29 cellular contexts compared by ENCODE assay signal in the genomic region with DNA sequence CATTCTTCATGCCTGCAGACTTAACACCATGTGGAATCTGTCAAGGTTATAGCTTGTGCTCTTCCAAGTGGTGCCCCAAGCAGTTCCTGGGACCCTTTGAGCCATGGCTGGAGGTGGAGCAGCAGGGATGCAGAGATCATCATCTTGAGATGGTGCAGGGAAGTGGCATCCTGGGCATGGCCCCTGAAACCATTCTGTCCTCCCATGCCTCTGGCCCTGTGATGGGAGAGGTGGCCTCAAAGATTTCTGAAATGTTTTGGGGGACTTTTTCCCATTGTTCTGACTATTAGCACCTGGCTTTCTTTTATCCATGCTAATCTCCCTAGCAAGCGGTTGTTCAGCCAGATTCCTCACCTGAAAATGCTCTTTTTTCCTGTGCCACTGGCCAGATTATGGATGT. TPM values are rescaled to one million over a fixed set of nuclear protein-coding genes. Genes with fewer than 3 reads are reported as not detected.
"Had no signal": no experiment of that assay in that cellular context is flagged by ENCODE, and none has a peak within 500 bp of the region (broad histone marks: within the 10 kb centered on the region; RNA-seq: fewer than 3 reads in every experiment).

No MANE protein-coding gene starts in this region.

- H3K36me3 Mint-ChIP-seq: activated naive CD4-positive, alpha-beta T cell treated with anti-CD3 and anti-CD28 coated beads, Interleukin-2, amount 10 ng/mL, durations not matched to agents 7 days and 5 days; activated naive CD4-positive, alpha-beta T cell treated with anti-CD3 and anti-CD28 coated beads, Interleukin-2, amount 50 U/mL, for 72 hours; activated naive CD8-positive, alpha-beta T cell treated with anti-CD3 and anti-CD28 coated beads, Interleukin-2, amount 10 ng/mL, durations not matched to agents 7 days and 5 days; brain had no signal

- H3K4me3 ChIP-seq: ascending aorta, breast epithelium, cardiac muscle cell, colonic mucosa had no signal

- H3K27ac ChIP-seq: ascending aorta, breast epithelium, cardiac muscle cell, colonic mucosa, WERI-Rb-1 had no signal

- H3K4me3 Mint-ChIP-seq: activated B cell treated with CpG ODN at 0.5 μM for 24 hours; activated CD8-positive, alpha-beta T cell treated with anti-CD3 and anti-CD28 coated beads for 36 hours; activated naive CD4-positive, alpha-beta T cell treated with anti-CD3 and anti-CD28 coated beads, Interleukin-2, amount 10 ng/mL, durations not matched to agents 7 days and 5 days; activated naive CD8-positive, alpha-beta T cell treated with anti-CD3 and anti-CD28 coated beads, Interleukin-2, amount 10 ng/mL, durations not matched to agents 7 days and 5 days; activated T-cell treated with anti-CD3 and anti-CD28 coated beads, Interleukin-2, amount 50 U/mL, for 4 hours; brain; T-helper 17 cell; T-helper 2 cell treated with Interferon-gamma antibody and Interleukin-4, amounts not matched to agents 5 μg/mL and 100 μg/mL, for 36 hours had no signal

- H3K9me3 Mint-ChIP-seq: activated naive CD4-positive, alpha-beta T cell treated with anti-CD3 and anti-CD28 coated beads, Interleukin-2, amount 10 ng/mL, durations not matched to agents 7 days and 5 days; activated T-cell treated with anti-CD3 and anti-CD28 coated beads, Interleukin-2, amount 50 U/mL, for 4 hours; activated T-helper 2 cell treated with anti-CD3 and anti-CD28 coated beads, Interferon-gamma antibody, Interleukin-2, Interleukin-4, amounts not matched to agents 10 μg/mL and 5 μg/mL and 100 μg/mL, durations not matched to agents 14 hours and 24 hours and 36 hours; T-helper 2 cell treated with Interferon-gamma antibody and Interleukin-4, amounts not matched to agents 5 μg/mL and 100 μg/mL, for 36 hours had no signal

- H3K36me3 ChIP-seq: ascending aorta, breast epithelium, cardiac muscle cell, colonic mucosa, WERI-Rb-1 had no signal

- H3K4me1 ChIP-seq: ascending aorta, breast epithelium, colonic mucosa had no signal

- H3K27me3 ChIP-seq: ascending aorta, breast epithelium, cardiac muscle cell, colonic mucosa had no signal

- DNase-seq: activated B cell treated with CpG ODN at 0.5 μM for 24 hours; activated CD4-positive, alpha-beta T cell treated with anti-CD3 and anti-CD28 coated beads for 48 hours; activated CD4-positive, alpha-beta T cell treated with anti-CD3 and anti-CD28 coated beads, Interleukin-2, amount 50 U/mL, for 1 hour; activated CD4-positive, alpha-beta T cell treated with anti-CD3 and anti-CD28 coated beads, Interleukin-2, amount 50 U/mL, for 48 hours; activated CD8-positive, alpha-beta memory T cell treated with anti-CD3 and anti-CD28 coated beads for 24 hours; activated CD8-positive, alpha-beta T cell treated with anti-CD3 and anti-CD28 coated beads for 36 hours; activated effector memory CD4-positive, alpha-beta T cell treated with anti-CD3 and anti-CD28 coated beads, Interleukin-2, amount 50 U/mL, for 16 hours; activated naive CD4-positive, alpha-beta T cell treated with anti-CD3 and anti-CD28 coated beads, Interleukin-2, amount 10 ng/mL, durations not matched to agents 7 days and 5 days; activated naive CD8-positive, alpha-beta T cell treated with anti-CD3 and anti-CD28 coated beads, Interleukin-2, amount 10 ng/mL, durations not matched to agents 7 days and 5 days; activated T-cell treated with anti-CD3 and anti-CD28 coated beads, Interleukin-2, amount 50 U/mL, for 4 hours; central memory CD4-positive, alpha-beta T cell; cerebellar nuclear complex; colonic mucosa; effector CD8-positive, alpha-beta T cell; foreskin fibroblast; T-helper 1 cell; T-helper 17 cell; T1000; WERI-Rb-1 had no signal

- H3K9me3 ChIP-seq: ascending aorta, colonic mucosa had no signal

- ATAC-seq: activated CD4-positive, CD25-positive, alpha-beta regulatory T cell treated with anti-CD3 and anti-CD28 coated beads, Interleukin-2, amount 50 U/mL, for 24 hours; activated CD8-positive, alpha-beta T cell treated with anti-CD3 and anti-CD28 coated beads for 36 hours; activated naive CD4-positive, alpha-beta T cell treated with anti-CD3 and anti-CD28 coated beads, Interleukin-2, amount 50 U/mL, for 72 hours; activated T-cell treated with anti-CD3 and anti-CD28 coated beads, Interleukin-2, amount 50 U/mL, for 4 hours; esophagus mucosa; T-helper 17 cell had no signal

- H3K4me1 Mint-ChIP-seq: activated naive CD4-positive, alpha-beta T cell treated with anti-CD3 and anti-CD28 coated beads, Interleukin-2, amount 10 ng/mL, durations not matched to agents 7 days and 5 days; activated naive CD8-positive, alpha-beta T cell treated with anti-CD3 and anti-CD28 coated beads, Interleukin-2, amount 10 ng/mL, durations not matched to agents 7 days and 5 days had no signal

- H3K27ac Mint-ChIP-seq: activated B cell treated with CpG ODN at 0.5 μM for 24 hours; activated CD8-positive, alpha-beta T cell treated with anti-CD3 and anti-CD28 coated beads for 36 hours; activated naive CD4-positive, alpha-beta T cell treated with anti-CD3 and anti-CD28 coated beads, Interleukin-2, amount 10 ng/mL, durations not matched to agents 7 days and 5 days; activated naive CD4-positive, alpha-beta T cell treated with anti-CD3 and anti-CD28 coated beads, Interleukin-2, amount 50 U/mL, for 72 hours; activated naive CD8-positive, alpha-beta T cell treated with anti-CD3 and anti-CD28 coated beads, Interleukin-2, amount 10 ng/mL, durations not matched to agents 7 days and 5 days; activated T-helper 2 cell treated with anti-CD3 and anti-CD28 coated beads, Interferon-gamma antibody, Interleukin-2, Interleukin-4, amounts not matched to agents 10 μg/mL and 5 μg/mL and 100 μg/mL, durations not matched to agents 14 hours and 24 hours and 36 hours; T-helper 17 cell; T-helper 2 cell treated with Interferon-gamma antibody and Interleukin-4, amounts not matched to agents 5 μg/mL and 100 μg/mL, for 36 hours had no signal

RNA-seq across cellular contexts. Expression of a gene that starts 10.3 kb away (rescaled TPM):
- total RNA-seq: activated CD8-positive, alpha-beta T cell treated with anti-CD3 and anti-CD28 coated beads for 36 hours; activated naive CD4-positive, alpha-beta T cell treated with anti-CD3 and anti-CD28 coated beads, Interleukin-2, amount 50 U/mL, for 72 hours; activated naive CD8-positive, alpha-beta T cell treated with anti-CD3 and anti-CD28 coated beads, Interleukin-2, amount 10 ng/mL, durations not matched to agents 7 days and 5 days; frontal cortex; T-helper 17 cell had no signal

RNA-seq across cellular contexts. Expression of a gene that starts 54.7 kb away (rescaled TPM):
- total RNA-seq: ascending aorta had no signal
